10 cellular contexts compared by ENCODE assay signal in genomic region chr14:69629225-69630127, GRCh38. TPM values are rescaled to one million over a fixed set of nuclear protein-coding genes. Genes with fewer than 3 reads are reported as not detected.
DNase-seq lines count a peak whose midpoint lies in the region; ATAC-seq and TF ChIP-seq lines count a peak whose summit lies in the region.
"Had no signal": no experiment of that assay in that cellular context is flagged by ENCODE, and none has a peak within 500 bp of the region (broad histone marks: within the 10 kb centered on the region; RNA-seq: fewer than 3 reads in every experiment).

No MANE protein-coding gene starts in this region.

- POLR2A ChIA-PET in CD8-positive, alpha-beta memory T cell (lab: Charles Lee) = interaction anchor here (0.6 to 1.1 kb wide), 2 partner anchors 54 to 126 kb away, joined by 3 to 13 read pairs; no protein-coding TSS in a partner anchor
- POLR2A ChIA-PET in MCF 10A (lab: Yijun Ruan, JAX) = interaction anchor here (1.3 to 2.0 kb wide), 3 partner anchors 9 to 28 kb away, joined by 3 to 8 read pairs (median 4); no protein-coding TSS in a partner anchor

- peaks cover 83% of the 10 kb centered on the region for H3K4me1 ChIP-seq in CD8-positive, alpha-beta memory T cell (ENCODE audit: insufficient read depth, low read length)
- H3K4me1 ChIP-seq in MM.1S (ENCODE audit: low read length) (peaks cover 19% of the 10 kb centered on the region), osteoblast (ENCODE audit: insufficient read depth, low read length) (peaks cover 35% of the 10 kb centered on the region)

- BruUV-seq in MCF 10A (replicated peaks; lab: Mats Ljungman, UMichigan) = no TSS peak

- no peaks in the 10 kb centered on the region for H3K27me3 ChIP-seq in CD8-positive, alpha-beta memory T cell (ENCODE audit: insufficient read depth, low read length, poor library complexity, severe bottlenecking)
- H3K27me3 ChIP-seq in MM.1S (replicated peaks; ENCODE audit: insufficient read depth, low read length) (no peaks in the 10 kb centered on the region), osteoblast (ENCODE audit: insufficient read depth, low read length) (no peaks in the 10 kb centered on the region)

- H3K9me2 ChIP-seq in MM.1S (replicated peaks; ENCODE audit: insufficient read depth, low read length) = no peaks in the 10 kb centered on the region

- no peak overlapping the region for H3K4me3 ChIP-seq in CD8-positive, alpha-beta memory T cell (ENCODE audit: low read length)
- no peak overlapping the region; the same call in 1 of the 2 replicates for H3K4me3 ChIP-seq in MM.1S (ENCODE audit: low read length)
- H3K4me3 ChIP-seq in osteoblast (ENCODE audit: insufficient read depth, low read length) = no peak overlapping the region

- H3K4me2 ChIP-seq in MM.1S (ENCODE audit: low read depth, low read length) = peak overlapping the region; percentile 43
- H3K4me2 ChIP-seq in osteoblast (ENCODE audit: insufficient read depth, low read length) = no peak overlapping the region

- TF ChIP-seq CTCF in MM.1S (IDR thresholded peaks at IDR 0.05; ENCODE audit: low read length) (no peak), osteoblast (IDR thresholded peaks at IDR 0.05; ENCODE audit: extremely low read depth, low read depth, low read length) (no peak), MCF 10A (IDR thresholded peaks at IDR 0.05; ENCODE audit: unreplicated experiment) (no peak)

- intact Hi-C loops in dendritic cell treated with granulocyte-macrophage colony-stimulating factor and Interleukin-4, amounts not matched to agents 40 ng/mL and 50 ng/mL, for 4 days (cut with micrococcal nuclease) = no loop called here
- intact Hi-C loops in MCF 10A (cut with micrococcal nuclease) = no loop called here

- no peaks in the 10 kb centered on the region for H4K20me1 ChIP-seq in MM.1S (ENCODE audit: insufficient read depth, low read length)
- H4K20me1 ChIP-seq in osteoblast (ENCODE audit: insufficient read depth, low read length) = peaks cover 61% of the 10 kb centered on the region

- DNase-seq in CD8-positive, alpha-beta memory T cell = no peak
- DNase-seq in MM.1S (peak; percentile 27), osteoblast (ENCODE audit: insufficient read length, low spot score, missing footprints) (no peak), SHP77 (lab: John Stamatoyannopoulos, UW) (no peak), MCF 10A (ENCODE audit: unreplicated experiment) (no peak), NCI-H187 treated with DMSO at 0.1 percent for 48 hours (lab: John Stamatoyannopoulos, UW) (no peak)
- DNase-seq: NCI-H1417 had no signal

- no peak overlapping the region for H3K27ac ChIP-seq in CD8-positive, alpha-beta memory T cell (ENCODE audit: low read depth, low read length)
- no peak overlapping the region for H3K27ac ChIP-seq in MM.1S (ENCODE audit: low read length)
- H3K27ac ChIP-seq in osteoblast (ENCODE audit: low read depth, low read length) = no peak overlapping the region

- H3K9me3 Mint-ChIP-seq in CD8-positive, alpha-beta memory T cell = no peaks in the 10 kb centered on the region
- no peaks in the 10 kb centered on the region for H3K9me3 Mint-ChIP-seq in dendritic cell treated with granulocyte-macrophage colony-stimulating factor and Interleukin-4, amounts not matched to agents 40 ng/mL and 50 ng/mL, for 4 days
- H3K9me3 Mint-ChIP-seq in MCF 10A (ENCODE audit: unreplicated experiment) = no peaks in the 10 kb centered on the region

- H2AFZ ChIP-seq in MM.1S (ENCODE audit: low read length) (no peak overlapping the region), osteoblast (ENCODE audit: low read length) (no peak overlapping the region)

- H3K79me2 ChIP-seq in MM.1S (ENCODE audit: low read length) (peaks cover 99% of the 10 kb centered on the region), osteoblast (ENCODE audit: insufficient read depth, low read length) (peaks cover 92% of the 10 kb centered on the region)

- H3K36me3 ChIP-seq in CD8-positive, alpha-beta memory T cell (ENCODE audit: insufficient read depth, low read length) = no peaks in the 10 kb centered on the region
- H3K36me3 ChIP-seq in MM.1S (replicated peaks; ENCODE audit: insufficient read depth, low read length) (no peaks in the 10 kb centered on the region), osteoblast (ENCODE audit: insufficient read depth, low read length) (no peaks in the 10 kb centered on the region)

- peak; percentile 57 for ATAC-seq in GM18502 (IDR thresholded peaks at IDR 0.05; ENCODE audit: poor library complexity, unreplicated experiment)

- CTCF ChIA-PET in CD8-positive, alpha-beta memory T cell (lab: Charles Lee) = interaction anchor here (1.1 to 1.8 kb wide), 4 partner anchors 11 to 98 kb away, joined by 3 to 6 read pairs (median 4); no protein-coding TSS in a partner anchor
- CTCF ChIA-PET in MCF 10A (lab: Yijun Ruan, JAX) = interaction anchor here (0.7 to 1.6 kb wide), 11 partner anchors 9 to 103 kb away, joined by 3 to 5 read pairs (median 4); no protein-coding TSS in a partner anchor

- H3K36me3 Mint-ChIP-seq in CD8-positive, alpha-beta memory T cell = peaks cover 0 to 5% (median 2%) of the 10 kb centered on the region in 3 donors
- peaks cover 51% of the 10 kb centered on the region for H3K36me3 Mint-ChIP-seq in dendritic cell treated with granulocyte-macrophage colony-stimulating factor and Interleukin-4, amounts not matched to agents 40 ng/mL and 50 ng/mL, for 4 days (ENCODE audit: low read depth)
- H3K36me3 Mint-ChIP-seq in MCF 10A (ENCODE audit: insufficient read depth, unreplicated experiment) = peaks cover 32% of the 10 kb centered on the region

- peak overlapping the region in 6 of 7 donors; percentile 7 to 65 (median 54) for H3K4me3 Mint-ChIP-seq in CD8-positive, alpha-beta memory T cell
- H3K4me3 Mint-ChIP-seq in dendritic cell treated with granulocyte-macrophage colony-stimulating factor and Interleukin-4, amounts not matched to agents 40 ng/mL and 50 ng/mL, for 4 days = no peak overlapping the region
- no peak overlapping the region for H3K4me3 Mint-ChIP-seq in MCF 10A (ENCODE audit: unreplicated experiment)

- H3K9me3 ChIP-seq in CD8-positive, alpha-beta memory T cell (ENCODE audit: low read length) = no peaks in the 10 kb centered on the region
- no peaks in the 10 kb centered on the region for H3K9me3 ChIP-seq in MM.1S (replicated peaks; ENCODE audit: insufficient read depth, low read length)
- H3K9me3 ChIP-seq in osteoblast (ENCODE audit: low read depth, low read length) = no peaks in the 10 kb centered on the region

- peaks cover 87 to 100% (median 97%) of the 10 kb centered on the region in 3 donors for H3K4me1 Mint-ChIP-seq in CD8-positive, alpha-beta memory T cell
- peaks cover 96% of the 10 kb centered on the region for H3K4me1 Mint-ChIP-seq in dendritic cell treated with granulocyte-macrophage colony-stimulating factor and Interleukin-4, amounts not matched to agents 40 ng/mL and 50 ng/mL, for 4 days (ENCODE audit: low read depth)
- H3K4me1 Mint-ChIP-seq in MCF 10A (ENCODE audit: insufficient read depth, unreplicated experiment) = peaks cover 27% of the 10 kb centered on the region

- no peak overlapping the region for H3K9ac ChIP-seq in MM.1S (ENCODE audit: low read length)

- H3K27ac Mint-ChIP-seq in CD8-positive, alpha-beta memory T cell = peak overlapping the region in 7 of 8 donors; percentile 32 to 91 (median 85)
- peak overlapping the region; percentile 61 for H3K27ac Mint-ChIP-seq in dendritic cell treated with granulocyte-macrophage colony-stimulating factor and Interleukin-4, amounts not matched to agents 40 ng/mL and 50 ng/mL, for 4 days
- H3K27ac Mint-ChIP-seq in MCF 10A (ENCODE audit: low read depth, unreplicated experiment) = no peak overlapping the region

- H3F3A ChIP-seq in MM.1S (ENCODE audit: insufficient read depth, low read length) = 0 out of 2 replicates have a peak, but pooled peaks cover 2% of the 10 kb centered on the region

- H3K27me3 Mint-ChIP-seq in CD8-positive, alpha-beta memory T cell = no peaks in the 10 kb centered on the region
- H3K27me3 Mint-ChIP-seq in dendritic cell treated with granulocyte-macrophage colony-stimulating factor and Interleukin-4, amounts not matched to agents 40 ng/mL and 50 ng/mL, for 4 days = no peaks in the 10 kb centered on the region
- H3K27me3 Mint-ChIP-seq in MCF 10A (ENCODE audit: insufficient read depth, unreplicated experiment) = no peaks in the 10 kb centered on the region

RNA-seq across cellular contexts. Expression of gene SUSD6, which starts 18.1 kb away (rescaled TPM):
- total RNA-seq in CD8-positive, alpha-beta memory T cell = 10 to 100 TPM; 51.4 to 53.9 TPM
- 9.3 TPM for polyA plus RNA-seq in CD8-positive, alpha-beta memory T cell
- total RNA-seq in osteoblast (17.1 and 17.7 TPM in 2 replicates), MCF 10A (2022) (27.7 and 32.1 TPM in 2 replicates)

RNA-seq across cellular contexts. Expression of gene CCDC177, which starts 54.8 kb away (rescaled TPM):
- not detected for total RNA-seq in CD8-positive, alpha-beta memory T cell
- not detected for polyA plus RNA-seq in CD8-positive, alpha-beta memory T cell
- not detected in 2 replicates for total RNA-seq in osteoblast
- not detected in 2 replicates for total RNA-seq in MCF 10A (2022)
- polyA plus RNA-seq: urinary bladder had no signal

Comparison
In these comparisons a context has a peak if more than half of its experiments do, and no peak if none do; other contexts are left out.
1. H3K4me3 Mint-ChIP-seq: peak in CD8-positive, alpha-beta memory T cell (6 of 7); none in dendritic cell treated with granulocyte-macrophage colony-stimulating factor and Interleukin-4, amounts not matched to agents 40 ng/mL and 50 ng/mL, for 4 days (single experiment) and MCF 10A (single experiment).